Comparison of ENCODE assay signal across 8 cellular contexts in the genomic region with DNA sequence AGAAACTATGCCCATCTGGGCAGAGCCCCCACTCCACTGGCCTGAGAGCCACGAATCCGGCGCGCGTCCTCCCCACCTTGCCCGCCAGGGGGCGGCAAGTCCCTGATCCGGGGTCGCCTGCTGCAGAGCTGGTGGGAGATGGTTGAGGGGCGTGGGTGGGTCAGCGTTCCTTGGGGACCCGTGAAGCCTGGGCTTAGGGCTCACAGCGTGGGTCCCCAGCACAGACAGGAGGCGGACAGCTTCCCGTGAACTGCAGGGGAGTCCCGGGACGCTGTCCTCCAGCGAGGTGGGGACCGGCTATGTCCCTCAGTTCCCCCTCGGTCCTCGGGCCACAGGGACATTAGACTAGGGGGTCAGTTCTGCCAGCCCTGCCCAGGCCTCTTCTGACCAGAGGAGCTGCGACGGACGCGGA. TPM values are rescaled to one million over a fixed set of nuclear protein-coding genes. Genes with fewer than 3 reads are reported as not detected.
DNase-seq lines count a peak whose midpoint lies in the region; ATAC-seq and TF ChIP-seq lines count a peak whose summit lies in the region.

No MANE protein-coding gene starts in this region.

- H3K4me3 Mint-ChIP-seq in activated naive CD8-positive, alpha-beta T cell treated with anti-CD3 and anti-CD28 coated beads, Interleukin-2, amount 10 ng/mL, durations not matched to agents 7 days and 5 days = peak overlapping the region; percentile 99

- H2BK120ac ChIP-seq in trophoblast cell (ENCODE audit: insufficient read depth, low read length, poor library complexity) = peak overlapping the region; percentile 89

- in situ Hi-C loops in G401 (cut with HindIII; ENCODE audit: low sequenced_read_pairs) = no loop called here
- in situ Hi-C loops in GM23248 (cut with MboI) = no loop called here

- TF ChIP-seq CTCF in cardiac muscle cell (IDR thresholded peaks at IDR 0.05; ENCODE audit: low read depth, low read length) = peak; percentile 88
- TF ChIP-seq CTCF in upper lobe of left lung (IDR thresholded peaks at IDR 0.05) = peak; percentile 90 to 94 (median 93)

- DNase-seq in G401 (ENCODE audit: low spot score) (peak; percentile 66), GM23248 (peak; percentile 79), Kasumi-1 (lab: John Stamatoyannopoulos, UW) (peak; percentile 57 to 68), SK-N-DZ (ENCODE audit: low spot score) (peak; percentile 84), cardiac muscle cell (ENCODE audit: low read depth in 1 of 2, low spot score in 1 of 2) (peak; percentile 76 to 87), trophoblast cell (peak; percentile 59 to 82), upper lobe of left lung (peak; percentile 74 to 96)
- peak; percentile 90 for DNase-seq in activated naive CD8-positive, alpha-beta T cell treated with anti-CD3 and anti-CD28 coated beads, Interleukin-2, amount 10 ng/mL, durations not matched to agents 7 days and 5 days

- H4K91ac ChIP-seq in trophoblast cell (ENCODE audit: low read depth, low read length) = peak overlapping the region; percentile 93

- H4K12ac ChIP-seq in trophoblast cell (ENCODE audit: low read depth, low read length) = peak overlapping the region; percentile 98

- H2AK5ac ChIP-seq in trophoblast cell (ENCODE audit: low read length) = peak overlapping the region; percentile 73

- H3K79me1 ChIP-seq in trophoblast cell (ENCODE audit: low read length) = peaks cover 9% of the 10 kb centered on the region

- H3K36me3 Mint-ChIP-seq in activated naive CD8-positive, alpha-beta T cell treated with anti-CD3 and anti-CD28 coated beads, Interleukin-2, amount 10 ng/mL, durations not matched to agents 7 days and 5 days = no peaks in the 10 kb centered on the region

- peak overlapping the region; percentile 35 for H2BK12ac ChIP-seq in trophoblast cell (ENCODE audit: low read length)

- peaks cover 10% of the 10 kb centered on the region for H3K4me1 Mint-ChIP-seq in activated naive CD8-positive, alpha-beta T cell treated with anti-CD3 and anti-CD28 coated beads, Interleukin-2, amount 10 ng/mL, durations not matched to agents 7 days and 5 days

- peak overlapping the region; percentile 94 for H2AFZ ChIP-seq in GM23248
- H2AFZ ChIP-seq in trophoblast cell (ENCODE audit: insufficient read depth, low read length, poor library complexity) = peak overlapping the region; percentile 86

- H3K9me3 ChIP-seq in GM23248 (ENCODE audit: low read depth) = no peaks in the 10 kb centered on the region
- no peaks in the 10 kb centered on the region for H3K9me3 ChIP-seq in cardiac muscle cell (ENCODE audit: low read depth)
- no peaks in the 10 kb centered on the region for H3K9me3 ChIP-seq in trophoblast cell (ENCODE audit: insufficient read depth, low read depth, low read length)
- H3K9me3 ChIP-seq in upper lobe of left lung = no peaks in the 10 kb centered on the region

- H3K27ac ChIP-seq in GM23248 = peak overlapping the region; percentile 74
- H3K27ac ChIP-seq in cardiac muscle cell = peak overlapping the region; percentile 71
- peak overlapping the region; percentile 83 for H3K27ac ChIP-seq in trophoblast cell (ENCODE audit: low read depth, low read length)
- H3K27ac ChIP-seq in upper lobe of left lung = peak overlapping the region; percentile 89 to 97 (median 94)

- peak overlapping the region; percentile 99 for H4K8ac ChIP-seq in trophoblast cell (ENCODE audit: low read depth, low read length)

- H3K27me3 ChIP-seq in GM23248 (replicated peaks; ENCODE audit: insufficient read depth) = peaks cover 4% of the 10 kb centered on the region; the same call in 1 of the 2 replicates
- H3K27me3 ChIP-seq in cardiac muscle cell = no peaks in the 10 kb centered on the region
- no peaks in the 10 kb centered on the region for H3K27me3 ChIP-seq in trophoblast cell (ENCODE audit: insufficient read depth, low read length)
- no peaks in the 10 kb centered on the region for H3K27me3 ChIP-seq in upper lobe of left lung

- H3K9ac ChIP-seq in GM23248 = peak overlapping the region; percentile 95
- peak overlapping the region; percentile 83 for H3K9ac ChIP-seq in trophoblast cell (ENCODE audit: low read length)

- H3K79me2 ChIP-seq in GM23248 (ENCODE audit: insufficient read depth) (peaks cover 28% of the 10 kb centered on the region), trophoblast cell (ENCODE audit: control insufficient read depth, insufficient read depth, low read length, poor library complexity) (peaks cover 16% of the 10 kb centered on the region)

- no peaks in the 10 kb centered on the region for H3F3A ChIP-seq in GM23248 (ENCODE audit: insufficient read depth)

- H3K4me2 ChIP-seq in GM23248 (ENCODE audit: unreplicated experiment) (peak overlapping the region; percentile 77), trophoblast cell (ENCODE audit: low read length) (peak overlapping the region; percentile 97)

- H3K36me3 ChIP-seq in GM23248 (ENCODE audit: low read depth) (no peaks in the 10 kb centered on the region), cardiac muscle cell (no peaks in the 10 kb centered on the region), trophoblast cell (ENCODE audit: control insufficient read depth in 1 of 2, insufficient read depth in 2 of 2, low read length in 2 of 2) (peaks cover 10 to 14% of the 10 kb centered on the region in 2 experiments), upper lobe of left lung (peaks cover 0 to 15% (median 0%) of the 10 kb centered on the region in 4 donors)

- H3K4me1 ChIP-seq in GM23248 (ENCODE audit: insufficient read depth) (peaks cover 6% of the 10 kb centered on the region; the same call in 1 of the 2 replicates), cardiac muscle cell (ENCODE audit: low read depth) (peaks cover 10% of the 10 kb centered on the region), trophoblast cell (ENCODE audit: control insufficient read depth in 1 of 2, insufficient read depth in 2 of 2, low read length in 2 of 2) (peaks cover 9 to 13% of the 10 kb centered on the region in 2 experiments), upper lobe of left lung (peaks cover 15 to 21% (median 17%) of the 10 kb centered on the region in 4 donors)

- no peaks in the 10 kb centered on the region for H3K9me2 ChIP-seq in GM23248 (ENCODE audit: insufficient read depth)

- H3K14ac ChIP-seq in trophoblast cell (ENCODE audit: low read length) = peak overlapping the region; percentile 96

- POLR2A ChIA-PET in activated naive CD8-positive, alpha-beta T cell treated with anti-CD3 and anti-CD28 coated beads, Interleukin-2, amount 10 ng/mL, durations not matched to agents 7 days and 5 days (lab: Charles Lee) = interaction anchor here (0.6 to 2.4 kb wide), 24 partner anchors 10 to 326 kb away, joined by 3 to 34 read pairs (median 6); partner anchors contain the start of genes FBXO24, GIGYF1, GNB2 and LRCH4

- H3K18ac ChIP-seq in trophoblast cell (ENCODE audit: low read length) = peak overlapping the region; percentile 94

- H3K27ac Mint-ChIP-seq in activated naive CD8-positive, alpha-beta T cell treated with anti-CD3 and anti-CD28 coated beads, Interleukin-2, amount 10 ng/mL, durations not matched to agents 7 days and 5 days = peak overlapping the region; percentile 98

- no peaks in the 10 kb centered on the region for H3K9me3 Mint-ChIP-seq in activated naive CD8-positive, alpha-beta T cell treated with anti-CD3 and anti-CD28 coated beads, Interleukin-2, amount 10 ng/mL, durations not matched to agents 7 days and 5 days

- peak overlapping the region; percentile 80 for H3K4ac ChIP-seq in trophoblast cell (ENCODE audit: low read depth, low read length)

- peak; percentile 55 for ATAC-seq in activated naive CD8-positive, alpha-beta T cell treated with anti-CD3 and anti-CD28 coated beads, Interleukin-2, amount 10 ng/mL, durations not matched to agents 7 days and 5 days (ENCODE audit: low read depth)
- peak; percentile 92 to 93 for ATAC-seq in upper lobe of left lung (ENCODE audit: low FRiP score in 2 of 2)

- H3K4me3 ChIP-seq in GM23248 (peak overlapping the region; percentile 94), cardiac muscle cell (peak overlapping the region; percentile 79), trophoblast cell (ENCODE audit: low read depth, low read length) (peak overlapping the region; percentile 73), upper lobe of left lung (peak overlapping the region; percentile 69 to 98 (median 84))

- WGBS in GM23248 (ENCODE audit: low coverage in 1 of 2, low lambda C conversion rate in 2 of 2, missing lambda C conversion rate in 2 of 2), 2 experiments = 1 to 2% methylated on average over 22 to 25 of the region's 25 CpGs
- WGBS in trophoblast cell (ENCODE audit: extremely low coverage, insufficient coverage, insufficient read length) = no CpG with 5 or more reads among the region's 25 CpGs
- 0% methylated on average over 7 of the region's 25 CpGs; no CpG with 5 or more reads in 1 of the 2 donors for WGBS in upper lobe of left lung, 2 donors

- H3K27me3 Mint-ChIP-seq in activated naive CD8-positive, alpha-beta T cell treated with anti-CD3 and anti-CD28 coated beads, Interleukin-2, amount 10 ng/mL, durations not matched to agents 7 days and 5 days = peaks cover 3% of the 10 kb centered on the region

- peak overlapping the region; percentile 88 for H2BK5ac ChIP-seq in trophoblast cell (ENCODE audit: low read depth, low read length, poor library complexity)

- TF ChIP-seq EP300 in upper lobe of left lung (IDR thresholded peaks at IDR 0.05) = no peak

- no peak for TF ChIP-seq POLR2A in upper lobe of left lung (IDR thresholded peaks at IDR 0.05)

- no peak overlapping the region for H3K23ac ChIP-seq in trophoblast cell (ENCODE audit: low read length)

- no peaks in the 10 kb centered on the region for H4K20me1 ChIP-seq in GM23248 (ENCODE audit: insufficient read depth)

RNA-seq across cellular contexts. Expression of gene POP7, which starts 0.6 kb away (rescaled TPM):
- total RNA-seq in G401 (2014; rRNA removed; shearing (Covaris generic)) = 116 and 136 TPM in 2 replicates
- total RNA-seq in GM23248 (2014; rRNA removed; shearing (Covaris generic)) = 31.3 and 35.2 TPM in 2 replicates
- 63.4 and 67.9 TPM in 2 replicates for polyA plus RNA-seq in GM23248 (2016; fragmentation: Nextera tagmentation; extraction: Ambion mirVana)
- polyA plus RNA-seq in SK-N-DZ (2014; cell fraction: cytosol; rRNA removed) = 102 and 135 TPM in 2 replicates
- 62.5 and 75.4 TPM in 2 replicates for polyA plus RNA-seq in SK-N-DZ (2014; cell fraction: nucleus; rRNA removed)
- 10 to 100 TPM; 29.6 to 32.8 TPM for total RNA-seq in activated naive CD8-positive, alpha-beta T cell treated with anti-CD3 and anti-CD28 coated beads, Interleukin-2, amount 10 ng/mL, durations not matched to agents 7 days and 5 days
- 30.6 and 45.7 TPM in 2 replicates for total RNA-seq in cardiac muscle cell
- polyA plus RNA-seq in cardiac muscle cell = 40.2 and 68.3 TPM in 2 replicates
- polyA plus RNA-seq in trophoblast cell (2013) = 78.2 and 84.1 TPM in 2 replicates
- total RNA-seq in upper lobe of left lung = 10 to 100 TPM in 5 of 6 donors, 1 to 10 TPM in 1; 9.4 to 32.5 (median 22.2) TPM

RNA-seq across cellular contexts. Expression of gene GIGYF1, which starts 11.3 kb away (rescaled TPM):
- 20.6 and 28.1 TPM in 2 replicates for total RNA-seq in G401 (2014; rRNA removed; shearing (Covaris generic))
- 15.6 and 19.5 TPM in 2 replicates for total RNA-seq in GM23248 (2014; rRNA removed; shearing (Covaris generic))
- polyA plus RNA-seq in GM23248 (2016; fragmentation: Nextera tagmentation; extraction: Ambion mirVana) = 6.4 and 7.4 TPM in 2 replicates
- 22.0 and 25.3 TPM in 2 replicates for polyA plus RNA-seq in SK-N-DZ (2014; cell fraction: cytosol; rRNA removed)
- polyA plus RNA-seq in SK-N-DZ (2014; cell fraction: nucleus; rRNA removed) = 260 and 472 TPM in 2 replicates
- total RNA-seq in activated naive CD8-positive, alpha-beta T cell treated with anti-CD3 and anti-CD28 coated beads, Interleukin-2, amount 10 ng/mL, durations not matched to agents 7 days and 5 days = 10 to 100 TPM; 71.5 to 75.2 TPM
- 31.9 and 53.2 TPM in 2 replicates for total RNA-seq in cardiac muscle cell
- 14.0 and 20.1 TPM in 2 replicates for polyA plus RNA-seq in cardiac muscle cell
- polyA plus RNA-seq in trophoblast cell (2013) = 16.4 and 17.3 TPM in 2 replicates
- total RNA-seq in upper lobe of left lung = 100 to 1,000 TPM in 1 of 6 donors, 10 to 100 TPM in 5; 18.7 to 151 (median 52.9) TPM

RNA-seq across cellular contexts. Expression of gene EPO, which starts 14.9 kb away (rescaled TPM):
- total RNA-seq in G401 (2014; rRNA removed; shearing (Covaris generic)) = not detected in 2 replicates
- total RNA-seq in GM23248 (2014; rRNA removed; shearing (Covaris generic)) = not detected in 2 replicates
- polyA plus RNA-seq in GM23248 (2016; fragmentation: Nextera tagmentation; extraction: Ambion mirVana) (not detected in 2 replicates), cardiac muscle cell (0.34 and 0.46 TPM in 2 replicates)
- 0.84 TPM in 1 of 2 replicates, not detected in the other for polyA plus RNA-seq in SK-N-DZ (2014; cell fraction: cytosol; rRNA removed)
- 0.17 and 1.7 TPM in 2 replicates for polyA plus RNA-seq in SK-N-DZ (2014; cell fraction: nucleus; rRNA removed)
- under 1 TPM in 1 of 2 experiments, not detected in 1; 0.22 TPM for total RNA-seq in activated naive CD8-positive, alpha-beta T cell treated with anti-CD3 and anti-CD28 coated beads, Interleukin-2, amount 10 ng/mL, durations not matched to agents 7 days and 5 days
- total RNA-seq in cardiac muscle cell (0.60 TPM in 1 of 2 replicates, not detected in the other), upper lobe of left lung (under 1 TPM in 1 of 6 donors, not detected in 5; 0.20 TPM)
- polyA plus RNA-seq in trophoblast cell (2013) = 0.48 and 0.65 TPM in 2 replicates

RNA-seq across cellular contexts. Expression of gene ZAN, which starts 28.0 kb away (rescaled TPM):
- not detected in 2 replicates for total RNA-seq in G401 (2014; rRNA removed; shearing (Covaris generic))
- not detected in 2 replicates for total RNA-seq in GM23248 (2014; rRNA removed; shearing (Covaris generic))
- polyA plus RNA-seq in GM23248 (2016; fragmentation: Nextera tagmentation; extraction: Ambion mirVana) = not detected in 2 replicates
- not detected in 2 replicates for polyA plus RNA-seq in SK-N-DZ (2014; cell fraction: cytosol; rRNA removed)
- not detected in 2 replicates for polyA plus RNA-seq in SK-N-DZ (2014; cell fraction: nucleus; rRNA removed)
- total RNA-seq in activated naive CD8-positive, alpha-beta T cell treated with anti-CD3 and anti-CD28 coated beads, Interleukin-2, amount 10 ng/mL, durations not matched to agents 7 days and 5 days = not detected
- not detected in 2 replicates for total RNA-seq in cardiac muscle cell
- polyA plus RNA-seq in cardiac muscle cell = not detected in 2 replicates
- not detected in 2 replicates for polyA plus RNA-seq in trophoblast cell (2013)
- not detected for total RNA-seq in upper lobe of left lung

RNA-seq across cellular contexts. Expression of gene GNB2, which starts 31.8 kb away (rescaled TPM):
- total RNA-seq in G401 (2014; rRNA removed; shearing (Covaris generic)) = 232 and 241 TPM in 2 replicates
- total RNA-seq in GM23248 (2014; rRNA removed; shearing (Covaris generic)) = 65.6 and 89.8 TPM in 2 replicates
- polyA plus RNA-seq in GM23248 (2016; fragmentation: Nextera tagmentation; extraction: Ambion mirVana) (130 and 132 TPM in 2 replicates), cardiac muscle cell (241 and 286 TPM in 2 replicates)
- 177 and 226 TPM in 2 replicates for polyA plus RNA-seq in SK-N-DZ (2014; cell fraction: cytosol; rRNA removed)
- polyA plus RNA-seq in SK-N-DZ (2014; cell fraction: nucleus; rRNA removed) = 143 and 155 TPM in 2 replicates
- total RNA-seq in activated naive CD8-positive, alpha-beta T cell treated with anti-CD3 and anti-CD28 coated beads, Interleukin-2, amount 10 ng/mL, durations not matched to agents 7 days and 5 days = 100 to 1,000 TPM; 203 to 216 TPM
- total RNA-seq in cardiac muscle cell (233 and 234 TPM in 2 replicates), upper lobe of left lung (100 to 1,000 TPM; 153 to 291 (median 278) TPM)
- 144 and 147 TPM in 2 replicates for polyA plus RNA-seq in trophoblast cell (2013)

Comparison
In these comparisons a context has a peak if more than half of its experiments do, and no peak if none do; other contexts are left out.
1. Peak in every context shown above with its lines: DNase-seq, ATAC-seq, H3K4me3 ChIP-seq and H3K27ac ChIP-seq.